In the genomic region with DNA sequence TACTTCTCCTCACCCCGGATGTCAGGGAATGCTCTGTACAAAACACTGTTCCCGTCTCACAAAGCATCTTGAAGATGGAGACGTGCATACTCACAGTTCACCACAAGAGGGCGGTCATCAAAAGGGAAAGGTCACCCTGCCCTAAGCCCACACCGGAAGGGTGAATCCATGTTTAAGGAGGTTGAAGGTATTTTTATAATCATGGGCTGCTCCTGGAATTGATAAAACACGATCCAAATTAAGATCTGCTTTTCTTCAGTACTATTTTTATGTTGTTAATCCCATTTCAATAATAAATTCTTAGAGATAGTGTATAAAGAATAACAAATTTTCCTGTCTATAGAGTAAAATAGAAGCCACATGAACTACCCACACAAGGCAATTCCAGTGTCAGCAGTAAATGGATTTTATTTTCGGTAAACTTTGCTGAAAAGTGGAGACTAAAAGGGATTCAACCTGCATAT, we compare ENCODE assay signal across 8 cellular contexts.
DNase-seq lines count a peak whose midpoint lies in the region; ATAC-seq and TF ChIP-seq lines count a peak whose summit lies in the region.

No MANE protein-coding gene starts in this region.

- no peak overlapping the region for H2AK9ac ChIP-seq in IMR-90 (replicated peaks; ENCODE audit: low read depth, low read length, poor library complexity)

- H3K36me3 Mint-ChIP-seq in natural killer cell: no peaks in the 10 kb centered on the region
- H3K36me3 Mint-ChIP-seq in stimulated activated naive B cell treated with anti-CD40 and anti-IgM and Interleukin-4, amounts not matched to agents 10 μg/mL and 1 μg/mL and 100 μg/mL, for 72 hours: no peaks in the 10 kb centered on the region

- H2AFZ ChIP-seq in IMR-90 (replicated peaks; ENCODE audit: low read length, poor library complexity) (peak overlapping the region; percentile 74), OCI-LY3 (ENCODE audit: low read depth, low read length) (peak overlapping the region; percentile 84)

- intact Hi-C loops in IMR-90 (cut with micrococcal nuclease) (loop anchor here (1.0 to 2.0 kb wide), 4 partner anchors 109 to 237 kb away; a partner anchor contains a TSS), natural killer cell (cut with micrococcal nuclease) (loop anchor here (1.0 to 10.0 kb wide), 4 partner anchors 111 to 1303 kb away; a partner anchor contains a TSS)

- BruUV-seq in IMR-90 (replicated peaks; lab: Mats Ljungman, UMichigan): no TSS peak

- no peak overlapping the region for H3K4me2 ChIP-seq in IMR-90 (ENCODE audit: low read depth, low read length)
- peak overlapping the region; percentile 64 for H3K4me2 ChIP-seq in OCI-LY3 (ENCODE audit: low read length)

- no peaks in the 10 kb centered on the region for H3K36me3 ChIP-seq in IMR-90 (ENCODE audit: control insufficient read depth, insufficient read depth, low read length)
- no peaks in the 10 kb centered on the region for H3K36me3 ChIP-seq in OCI-LY3 (replicated peaks; ENCODE audit: low read depth, low read length)

- H3K56ac ChIP-seq in IMR-90 (ENCODE audit: extremely low read depth, insufficient read depth, low read length): no peak overlapping the region

- H3K4me1 Mint-ChIP-seq in natural killer cell: peaks cover 0 to 6% of the 10 kb centered on the region in 2 donors
- H3K4me1 Mint-ChIP-seq in stimulated activated naive B cell treated with anti-CD40 and anti-IgM and Interleukin-4, amounts not matched to agents 10 μg/mL and 1 μg/mL and 100 μg/mL, for 72 hours: peaks cover 0 to 3% of the 10 kb centered on the region in 2 donors

- no peak overlapping the region for H3K4me3 Mint-ChIP-seq in natural killer cell
- H3K4me3 Mint-ChIP-seq in stimulated activated naive B cell treated with anti-CD40 and anti-IgM and Interleukin-4, amounts not matched to agents 10 μg/mL and 1 μg/mL and 100 μg/mL, for 72 hours: no peak overlapping the region

- no peak overlapping the region for H4K8ac ChIP-seq in IMR-90 (ENCODE audit: low read depth in 2 of 2, low read length in 2 of 2)

- TF ChIP-seq POLR2A in IMR-90 (IDR thresholded peaks at IDR 0.05; ENCODE audit: low read depth, low read length): peak; percentile 46; the same call in 1 of the 2 replicates

- H3K18ac ChIP-seq in IMR-90 (ENCODE audit: low read depth, low read length): no peak overlapping the region

- no peaks in the 10 kb centered on the region for H4K20me1 ChIP-seq in IMR-90 (ENCODE audit: insufficient read depth, low read length)
- no peaks in the 10 kb centered on the region for H4K20me1 ChIP-seq in OCI-LY3 (ENCODE audit: insufficient read depth, low read length)

- POLR2A ChIA-PET in IMR-90 (lab: Charles Lee; ENCODE audit: unreplicated experiment): no interaction called here

- H4K91ac ChIP-seq in IMR-90 (ENCODE audit: insufficient read depth, low read depth, low read length): no peak overlapping the region

- peak; percentile 93 for TF ChIP-seq RAD21 in IMR-90 (IDR thresholded peaks at IDR 0.05; ENCODE audit: low read length)

- H3K79me1 ChIP-seq in IMR-90 (ENCODE audit: low read depth in 1 of 2, low read length in 2 of 2): no peaks in the 10 kb centered on the region

- H3K27ac ChIP-seq in IMR-90 (ENCODE audit: insufficient read depth, low read length): no peak overlapping the region
- no peak overlapping the region for H3K27ac ChIP-seq in OCI-LY3 (ENCODE audit: low read length)

- WGBS in IMR-90 (ENCODE audit: extremely low coverage in 2 of 2, insufficient read length in 1 of 2), 2 experiments: no CpG with 5 or more reads among the region's 7 CpGs

- no peaks in the 10 kb centered on the region for H3K79me2 ChIP-seq in OCI-LY3 (ENCODE audit: low read length)

- H2BK120ac ChIP-seq in IMR-90 (ENCODE audit: low read depth, low read length): no peak overlapping the region

- H3K9me3 Mint-ChIP-seq in natural killer cell: no peaks in the 10 kb centered on the region
- H3K9me3 Mint-ChIP-seq in stimulated activated naive B cell treated with anti-CD40 and anti-IgM and Interleukin-4, amounts not matched to agents 10 μg/mL and 1 μg/mL and 100 μg/mL, for 72 hours: no peaks in the 10 kb centered on the region

- no peak overlapping the region for H2BK20ac ChIP-seq in IMR-90 (ENCODE audit: low read depth, low read length)

- no peak overlapping the region for H3K23ac ChIP-seq in IMR-90 (ENCODE audit: low read depth, low read length)

- no peak overlapping the region for H3K4me3 ChIP-seq in IMR-90 (ENCODE audit: insufficient read depth, low read depth, low read length)
- peak overlapping the region; percentile 57 for H3K4me3 ChIP-seq in OCI-LY3 (ENCODE audit: low read length)

- no peak overlapping the region for H3K14ac ChIP-seq in IMR-90 (replicated peaks; ENCODE audit: low read depth, low read length)

- H2BK5ac ChIP-seq in IMR-90 (ENCODE audit: low read depth, low read length, poor library complexity, severe bottlenecking): no peak overlapping the region

- no peak overlapping the region for H2AK5ac ChIP-seq in IMR-90 (ENCODE audit: low read depth, low read length)

- H4K5ac ChIP-seq in IMR-90 (ENCODE audit: low read depth, low read length): no peak overlapping the region

- H3K27me3 ChIP-seq in IMR-90 (ENCODE audit: control insufficient read depth, insufficient read depth, low read length) (no peaks in the 10 kb centered on the region), OCI-LY3 (ENCODE audit: low read depth, low read length) (no peaks in the 10 kb centered on the region)

- in situ Hi-C loops in IMR-90 (cut with MboI; ENCODE audit: low sequenced_read_pairs): loop anchor here (5.0 kb wide), 1 partner anchor 241 kb away; a partner anchor contains a TSS

- H3K27ac Mint-ChIP-seq in natural killer cell: no peak overlapping the region
- no peak overlapping the region for H3K27ac Mint-ChIP-seq in stimulated activated naive B cell treated with anti-CD40 and anti-IgM and Interleukin-4, amounts not matched to agents 10 μg/mL and 1 μg/mL and 100 μg/mL, for 72 hours

- CTCF ChIA-PET in IMR-90 (lab: Yijun Ruan, JAX): interaction anchor here (1.1 to 1.4 kb wide), 2 partner anchors 113 to 236 kb away, joined by 4 to 5 read pairs; no protein-coding TSS in a partner anchor

- dilution Hi-C loops in IMR-90 (cut with HindIII; ENCODE audit: low sequenced_read_pairs, unreplicated experiment): no loop called here

- H3K4me1 ChIP-seq in IMR-90 (ENCODE audit: control insufficient read depth, insufficient read depth, low read length) (no peaks in the 10 kb centered on the region), OCI-LY3 (ENCODE audit: low read length) (peaks cover 5% of the 10 kb centered on the region; the same call in 1 of the 2 replicates)

- DNase-seq in DMS153 treated with DMSO at 0.1 percent for 48 hours (lab: John Stamatoyannopoulos, UW; ENCODE audit: unreplicated experiment): peak; percentile 78
- DNase-seq in IMR-90: peak; percentile 82
- DNase-seq in activated T-cell treated with anti-CD3 and anti-CD28 coated beads for 1 hour (ENCODE audit: low read depth): peak; percentile 67
- peak; percentile 59 for DNase-seq in natural killer cell
- DNase-seq in stimulated activated naive B cell treated with anti-CD40 and anti-IgM and Interleukin-4, amounts not matched to agents 10 μg/mL and 1 μg/mL and 100 μg/mL, for 72 hours: peak; percentile 41

- H3K9ac ChIP-seq in IMR-90 (ENCODE audit: low read depth, low read length) (no peak overlapping the region), OCI-LY3 (ENCODE audit: low read length) (no peak overlapping the region)

- no peak overlapping the region for H3K4ac ChIP-seq in IMR-90 (ENCODE audit: low read depth, low read length)

- H3K9me3 ChIP-seq in IMR-90 (ENCODE audit: control insufficient read depth, insufficient read depth, low read length) (no peaks in the 10 kb centered on the region), OCI-LY3 (ENCODE audit: insufficient read depth, low read length) (no peaks in the 10 kb centered on the region)

- ATAC-seq in GM21529 (IDR thresholded peaks at IDR 0.05; ENCODE audit: unreplicated experiment) (peak; percentile 91), IMR-90 (ENCODE audit: low read depth) (peak; percentile 99), esophagus mucosa (peak; percentile 93), natural killer cell (peak; percentile 82 to 98 (median 97))
- peak; percentile 81 to 87 for ATAC-seq in stimulated activated naive B cell treated with anti-CD40 and anti-IgM and Interleukin-4, amounts not matched to agents 10 μg/mL and 1 μg/mL and 100 μg/mL, for 72 hours (replicated peaks)

- peaks cover 0 to 2% of the 10 kb centered on the region in 2 donors for H3K27me3 Mint-ChIP-seq in natural killer cell (ENCODE audit: low read depth in 2 of 2)
- H3K27me3 Mint-ChIP-seq in stimulated activated naive B cell treated with anti-CD40 and anti-IgM and Interleukin-4, amounts not matched to agents 10 μg/mL and 1 μg/mL and 100 μg/mL, for 72 hours: peaks cover 0 to 6% of the 10 kb centered on the region in 2 donors

- no peak overlapping the region for H2BK15ac ChIP-seq in IMR-90 (ENCODE audit: low read depth, low read length)

- no peaks in the 10 kb centered on the region for H3K9me1 ChIP-seq in IMR-90 (ENCODE audit: insufficient read depth, low read length)

- TF ChIP-seq CTCF in IMR-90 (conservative IDR thresholded peaks at IDR 0.05; ENCODE audit: low read depth, low read length) (peak; percentile 87), OCI-LY3 (IDR thresholded peaks at IDR 0.05; ENCODE audit: low read depth, low read length) (peak; percentile 79), natural killer cell (IDR thresholded peaks at IDR 0.05) (peak; percentile 97)

TF ChIP-seq in IMR-90, 13 proteins besides CTCF, POLR2A, EP300 and RAD21:
- TF ChIP-seq, protein P1, sequence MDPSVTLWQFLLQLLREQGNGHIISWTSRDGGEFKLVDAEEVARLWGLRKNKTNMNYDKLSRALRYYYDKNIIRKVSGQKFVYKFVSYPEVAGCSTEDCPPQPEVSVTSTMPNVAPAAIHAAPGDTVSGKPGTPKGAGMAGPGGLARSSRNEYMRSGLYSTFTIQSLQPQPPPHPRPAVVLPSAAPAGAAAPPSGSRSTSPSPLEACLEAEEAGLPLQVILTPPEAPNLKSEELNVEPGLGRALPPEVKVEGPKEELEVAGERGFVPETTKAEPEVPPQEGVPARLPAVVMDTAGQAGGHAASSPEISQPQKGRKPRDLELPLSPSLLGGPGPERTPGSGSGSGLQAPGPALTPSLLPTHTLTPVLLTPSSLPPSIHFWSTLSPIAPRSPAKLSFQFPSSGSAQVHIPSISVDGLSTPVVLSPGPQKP (IDR thresholded peaks at IDR 0.05; ENCODE audit: borderline replicate concordance, low read depth, low read length): no peak
- TF ChIP-seq SMC3 (IDR thresholded peaks at IDR 0.05; ENCODE audit: low read depth, low read length): peak; percentile 75
- TF ChIP-seq MAZ (IDR thresholded peaks at IDR 0.05; ENCODE audit: borderline replicate concordance, low read depth, low read length): peak; percentile 49; the same call in 1 of the 2 replicates
- no peak for TF ChIP-seq CEBPB (IDR thresholded peaks at IDR 0.05; ENCODE audit: low read depth, low read length)
